Comparison of ENCODE assay signal across 31 cellular contexts in the genomic region with DNA sequence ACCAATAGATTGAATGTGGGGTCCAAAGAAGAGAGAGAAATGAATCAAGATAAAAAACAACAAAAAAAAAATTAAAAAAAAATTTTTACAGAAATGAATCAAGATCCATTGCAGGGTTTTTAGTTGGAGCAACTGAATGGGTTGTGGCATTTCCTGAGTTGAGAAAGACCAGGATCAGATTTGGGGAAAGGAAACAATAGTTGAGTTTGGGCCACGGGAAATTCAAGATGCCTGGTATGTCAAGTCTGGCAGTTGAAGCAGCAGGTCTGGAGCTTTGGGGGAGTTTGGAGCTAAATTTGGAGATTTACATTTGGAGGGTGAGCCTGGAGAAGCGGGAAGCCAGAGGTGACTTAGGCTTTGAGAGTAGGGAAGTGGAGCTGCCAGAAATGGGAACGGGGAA. TPM values are rescaled to one million over a fixed set of nuclear protein-coding genes. Genes with fewer than 3 reads are reported as not detected.
A peak's percentile ranks its signal among the peaks of the same experiment; 100 is the strongest.
DNase-seq lines count a peak whose midpoint lies in the region; ATAC-seq and TF ChIP-seq lines count a peak whose summit lies in the region.
"Had no signal": no experiment of that assay in that cellular context is flagged by ENCODE, and none has a peak within 500 bp of the region (broad histone marks: within the 10 kb centered on the region; RNA-seq: fewer than 3 reads in every experiment).

No MANE protein-coding gene starts in this region.

- DNase-seq in activated naive CD4-positive, alpha-beta T cell (lab: John Stamatoyannopoulos, UW): no peak
- no peak for DNase-seq in T-cell
- no peak for DNase-seq in effector memory CD8-positive, alpha-beta T cell
- DNase-seq in type B pancreatic cell (ENCODE audit: extremely low spot score, unreplicated experiment): no peak
- DNase-seq in COLO668 (lab: John Stamatoyannopoulos, UW; ENCODE audit: unreplicated experiment): no peak
- no peak for DNase-seq in GM13977 (ENCODE audit: low spot score)
- DNase-seq in NCI-H748 (lab: John Stamatoyannopoulos, UW; ENCODE audit: unreplicated experiment): no peak
- DNase-seq: activated CD4-positive, CD25-positive, alpha-beta regulatory T cell treated with anti-CD3 and anti-CD28 coated beads, Interleukin-2, amount 50 U/mL, for 72 hours; activated CD8-positive, alpha-beta memory T cell treated with anti-CD3 and anti-CD28 coated beads for 24 hours; activated gamma-delta T cell treated with Interleukin-2 at 50 U/mL for 16 hours; caudate nucleus; cortex of kidney; DMS79; effector memory CD4-positive, alpha-beta T cell; foreskin fibroblast; heart left ventricle; left ventricle myocardium inferior; NCI-H1417; NCI-H2029 treated with DMSO at 0.1 percent for 48 hours; NCI-H524 treated with DMSO at 0.1 percent for 48 hours; right lobe of liver; SK-N-SH; stimulated activated CD8-positive, alpha-beta memory T cell treated with anti-CD3 and anti-CD28 coated beads, Interleukin-4, amount 100 ng/mL, for 48 hours; stomach; uterus had no signal

- CTCF ChIA-PET in T-cell (lab: Charles Lee): interaction anchor here in 1 of 2 donors (0.7 kb wide), 1 partner anchor 20 kb away, joined by 4 read pairs; no protein-coding TSS in a partner anchor

- no peak overlapping the region for H3K4me3 Mint-ChIP-seq in activated naive CD4-positive, alpha-beta T cell treated with anti-CD3 and anti-CD28 coated beads, Interleukin-2, amount 50 U/mL, for 24 hours
- peak overlapping the region in 1 of 3 donors; percentile 5 for H3K4me3 Mint-ChIP-seq in T-cell
- no peak overlapping the region for H3K4me3 Mint-ChIP-seq in effector memory CD8-positive, alpha-beta T cell
- H3K4me3 Mint-ChIP-seq in type B pancreatic cell: no peak overlapping the region

- POLR2A ChIA-PET in T-cell (lab: Charles Lee): no interaction called here

- H3K27me3 Mint-ChIP-seq in activated naive CD4-positive, alpha-beta T cell treated with anti-CD3 and anti-CD28 coated beads, Interleukin-2, amount 50 U/mL, for 24 hours: no peaks in the 10 kb centered on the region
- H3K27me3 Mint-ChIP-seq in T-cell (no peaks in the 10 kb centered on the region), type B pancreatic cell (peaks cover 5% of the 10 kb centered on the region)
- no peaks in the 10 kb centered on the region for H3K27me3 Mint-ChIP-seq in effector memory CD8-positive, alpha-beta T cell

- H3K36me3 Mint-ChIP-seq in activated naive CD4-positive, alpha-beta T cell treated with anti-CD3 and anti-CD28 coated beads, Interleukin-2, amount 50 U/mL, for 24 hours: peaks cover 30% of the 10 kb centered on the region
- H3K36me3 Mint-ChIP-seq in T-cell (peaks cover 56% of the 10 kb centered on the region), type B pancreatic cell (peaks cover 12% of the 10 kb centered on the region)
- H3K36me3 Mint-ChIP-seq in effector memory CD8-positive, alpha-beta T cell (ENCODE audit: insufficient read depth): peaks cover 71% of the 10 kb centered on the region

- peaks cover 75% of the 10 kb centered on the region for H3K4me1 Mint-ChIP-seq in activated naive CD4-positive, alpha-beta T cell treated with anti-CD3 and anti-CD28 coated beads, Interleukin-2, amount 50 U/mL, for 24 hours
- H3K4me1 Mint-ChIP-seq in T-cell (peaks cover 61 to 82% (median 71%) of the 10 kb centered on the region in 3 donors), type B pancreatic cell (ENCODE audit: unreplicated experiment) (peaks cover 14% of the 10 kb centered on the region)
- H3K4me1 Mint-ChIP-seq in effector memory CD8-positive, alpha-beta T cell (ENCODE audit: low read depth in 2 of 2): peaks cover 49 to 50% of the 10 kb centered on the region in 2 donors

- H3K9me3 Mint-ChIP-seq in activated naive CD4-positive, alpha-beta T cell treated with anti-CD3 and anti-CD28 coated beads, Interleukin-2, amount 50 U/mL, for 24 hours: no peaks in the 10 kb centered on the region
- H3K9me3 Mint-ChIP-seq in T-cell: no peaks in the 10 kb centered on the region
- no peaks in the 10 kb centered on the region for H3K9me3 Mint-ChIP-seq in effector memory CD8-positive, alpha-beta T cell
- no peaks in the 10 kb centered on the region for H3K9me3 Mint-ChIP-seq in type B pancreatic cell

- no peak for TF ChIP-seq CTCF in type B pancreatic cell (conservative IDR thresholded peaks at IDR 0.05)
- no peak for TF ChIP-seq CTCF in GM13977 (IDR thresholded peaks at IDR 0.05; ENCODE audit: extremely low read depth, insufficient read depth, missing control alignments)

- H3K27ac Mint-ChIP-seq in activated naive CD4-positive, alpha-beta T cell treated with anti-CD3 and anti-CD28 coated beads, Interleukin-2, amount 50 U/mL, for 24 hours: peak overlapping the region; percentile 96
- peak overlapping the region; percentile 83 to 85 for H3K27ac Mint-ChIP-seq in T-cell
- H3K27ac Mint-ChIP-seq in effector memory CD8-positive, alpha-beta T cell: peak overlapping the region; percentile 1 to 67
- peak overlapping the region; percentile 34 for H3K27ac Mint-ChIP-seq in type B pancreatic cell

- no peak for ATAC-seq in T-cell (replicated peaks in 1 of 4)
- no peak for ATAC-seq in effector memory CD8-positive, alpha-beta T cell (replicated peaks)
- ATAC-seq: HCT116 had no signal

- in situ Hi-C loops in GM13977 (cut with MboI; ENCODE audit: low pct_unique_long_range_greater_than_20kb, low sequenced_read_pairs, unreplicated experiment): no loop called here

RNA-seq across cellular contexts. Expression of a gene that starts 22.6 kb away (rescaled TPM):
- total RNA-seq in T-cell: 100 to 1,000 TPM; 142 to 172 (median 149) TPM
- total RNA-seq in type B pancreatic cell (ENCODE audit: low replicate concordance): 11.5 and 39.5 TPM in 2 replicates

RNA-seq across cellular contexts. Expression of a gene that starts 27.1 kb away (rescaled TPM):
- total RNA-seq in T-cell: not detected
- 0.12 and 0.27 TPM in 2 replicates for total RNA-seq in type B pancreatic cell (ENCODE audit: low replicate concordance)
- total RNA-seq: A673; Calu3; mesenteric fat pad; right lobe of liver; stomach; T-helper 2 cell treated with Interferon-gamma antibody and Interleukin-4, amounts not matched to agents 100 ng/mL and 5 ng/mL, for 36 hours; uterus had no signal

RNA-seq across cellular contexts. Expression of a gene that starts 57.2 kb away (rescaled TPM):
- total RNA-seq in T-cell: 10 to 100 TPM; 76.0 to 87.9 (median 80.8) TPM
- total RNA-seq in type B pancreatic cell (ENCODE audit: low replicate concordance): 7.8 and 12.5 TPM in 2 replicates

Comparison
In these comparisons a context has a peak if more than half of its experiments do, and no peak if none do; other contexts are left out.
1. H3K27ac Mint-ChIP-seq: peak in every context shown above with its lines; median percentile 96 in activated naive CD4-positive, alpha-beta T cell treated with anti-CD3 and anti-CD28 coated beads, Interleukin-2, amount 50 U/mL, for 24 hours; 84 in T-cell; 34 in effector memory CD8-positive, alpha-beta T cell; 34 in type B pancreatic cell.